Comparison of ENCODE assay signal across 1 cellular context in the genomic region with DNA sequence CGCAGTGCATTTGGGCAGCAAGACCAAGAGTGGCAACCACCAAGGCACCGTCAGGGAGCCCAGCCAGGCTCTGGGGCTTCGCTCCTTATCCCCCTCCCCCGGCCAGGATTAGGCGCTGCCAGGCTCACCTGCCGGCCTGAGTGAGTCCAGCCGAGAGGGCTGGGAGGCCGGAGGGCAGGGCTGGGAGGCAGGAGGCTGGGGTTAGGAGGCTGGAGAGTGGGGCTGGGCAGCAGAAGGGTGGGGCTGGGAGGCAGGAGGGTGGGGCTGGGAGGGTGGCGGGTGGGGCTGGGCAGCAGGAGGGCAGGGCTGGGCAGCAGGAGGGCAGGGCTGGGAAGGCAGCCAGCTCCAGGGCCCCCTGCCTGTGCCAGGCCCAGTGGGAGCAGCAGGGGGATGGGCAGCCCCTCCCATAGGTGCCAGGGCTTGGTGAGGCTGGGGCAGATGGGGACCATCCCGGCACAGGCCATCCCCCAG.
TF ChIP-seq lines count a peak whose summit lies in the region.

No MANE protein-coding gene starts in this region.

TF ChIP-seq in SK-N-SH treated with all-trans-retinoic acid at 6 μM for 48 hours, 23 proteins besides CTCF, POLR2A, EP300 and RAD21 (continued from another document):
- TF ChIP-seq, protein P1, sequence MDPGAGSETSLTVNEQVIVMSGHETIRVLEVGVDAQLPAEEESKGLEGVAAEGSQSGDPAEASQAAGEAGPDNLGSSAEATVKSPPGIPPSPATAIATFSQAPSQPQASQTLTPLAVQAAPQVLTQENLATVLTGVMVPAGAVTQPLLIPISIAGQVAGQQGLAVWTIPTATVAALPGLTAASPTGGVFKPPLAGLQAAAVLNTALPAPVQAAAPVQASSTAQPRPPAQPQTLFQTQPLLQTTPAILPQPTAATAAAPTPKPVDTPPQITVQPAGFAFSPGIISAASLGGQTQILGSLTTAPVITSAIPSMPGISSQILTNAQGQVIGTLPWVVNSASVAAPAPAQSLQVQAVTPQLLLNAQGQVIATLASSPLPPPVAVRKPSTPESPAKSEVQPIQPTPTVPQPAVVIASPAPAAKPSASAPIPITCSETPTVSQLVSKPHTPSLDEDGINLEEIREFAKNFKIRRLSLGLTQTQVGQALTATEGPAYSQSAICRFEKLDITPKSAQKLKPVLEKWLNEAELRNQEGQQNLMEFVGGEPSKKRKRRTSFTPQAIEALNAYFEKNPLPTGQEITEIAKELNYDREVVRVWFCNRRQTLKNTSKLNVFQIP (CRISPR knock-in tag; IDR thresholded peaks at IDR 0.05; ENCODE audit: borderline replicate concordance, low read depth): no peak
- TF ChIP-seq BACH2 (CRISPR knock-in tag; IDR thresholded peaks at IDR 0.05; ENCODE audit: borderline replicate concordance) (no peak), PPARA (CRISPR knock-in tag; IDR thresholded peaks at IDR 0.05; ENCODE audit: borderline replicate concordance) (no peak)
